ENCODE assay signal across 1 cellular context in the genomic region with DNA sequence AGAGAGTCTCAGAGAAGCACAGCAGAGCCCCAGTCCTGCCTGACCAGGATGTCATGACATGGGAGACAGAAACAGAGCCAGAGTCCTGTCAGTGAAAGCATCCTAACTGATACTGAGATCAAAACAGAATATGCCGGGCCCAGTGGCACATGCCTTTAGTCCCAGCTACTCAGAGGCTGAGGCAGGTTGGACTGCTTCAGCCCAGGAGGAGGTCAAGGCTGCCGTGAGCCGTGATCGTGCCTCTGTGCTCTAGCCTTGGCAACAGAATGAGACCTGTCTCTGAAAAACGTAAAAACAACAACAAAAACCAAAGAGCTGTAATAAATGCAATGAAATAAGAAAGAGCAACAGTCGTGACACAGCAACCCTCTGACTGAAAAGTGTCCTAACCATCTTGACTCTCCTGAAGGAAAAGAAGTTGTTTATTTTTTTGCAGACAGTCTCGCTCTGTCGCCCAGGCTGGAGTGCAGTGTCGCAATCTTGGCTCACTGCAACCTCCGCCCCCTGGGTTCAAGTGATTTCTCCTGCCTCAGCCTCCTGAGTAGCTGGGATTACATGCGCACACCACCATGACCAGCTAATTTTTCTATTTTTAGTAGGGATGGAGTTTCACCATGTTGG.
TF ChIP-seq lines count a peak whose summit lies in the region.

No MANE protein-coding gene starts in this region.

TF ChIP-seq in H1, 55 proteins besides CTCF, POLR2A, EP300 and RAD21:
- TF ChIP-seq CEBPB (IDR thresholded peaks at IDR 0.05; ENCODE audit: low read depth, low read length), result 0 out of 2 replicates have a peak, but pooled peaks have one; percentile 5
- TF ChIP-seq BCL11A (IDR thresholded peaks at IDR 0.05; ENCODE audit: low read depth in 2 of 2, low read length in 2 of 2), result no peak
